2 cellular contexts compared by ENCODE assay signal in the genomic region with DNA sequence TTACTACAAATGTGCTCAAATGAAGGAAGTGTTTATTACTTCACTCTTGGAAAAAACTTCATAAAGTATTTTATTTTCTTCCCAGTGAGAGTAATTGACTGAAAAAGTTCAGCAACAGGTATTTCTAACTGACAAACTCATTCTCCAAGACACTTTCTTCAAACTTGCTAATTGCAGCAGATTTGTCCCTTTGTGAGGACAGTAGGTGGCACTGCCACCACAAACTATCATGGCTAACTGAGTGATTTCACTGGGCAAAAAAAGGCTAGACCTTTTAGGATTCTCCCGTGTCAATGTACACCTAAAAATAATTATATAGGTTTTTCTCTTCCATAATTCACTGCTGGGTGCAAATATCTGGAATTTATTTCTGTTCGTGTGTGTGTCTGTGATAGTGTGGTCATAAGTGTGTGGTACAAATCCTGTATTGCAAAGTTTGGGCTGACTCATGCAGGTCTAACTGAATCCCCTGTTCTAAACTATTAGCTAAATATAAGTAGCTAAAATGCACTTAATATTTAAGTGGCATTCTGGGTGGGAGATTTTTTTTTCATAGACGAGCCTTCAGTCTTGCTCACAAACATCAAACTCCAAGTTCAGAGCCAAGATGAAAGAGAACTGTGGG.
TF ChIP-seq lines count a peak whose summit lies in the region.

No MANE protein-coding gene starts in this region.

TF ChIP-seq in H1, 55 proteins besides CTCF, POLR2A, EP300 and RAD21:
- no peak for TF ChIP-seq BRCA1 (IDR thresholded peaks at IDR 0.05; ENCODE audit: low read depth, low read length)
- TF ChIP-seq RBBP5 (IDR thresholded peaks at IDR 0.05; ENCODE audit: borderline replicate concordance, low read depth, low read length), result no peak
- no peak for TF ChIP-seq EZH2 (IDR thresholded peaks at IDR 0.05; ENCODE audit: low read depth, low read length, severe bottlenecking)
- no peak for TF ChIP-seq HDAC6 (IDR thresholded peaks at IDR 0.05; ENCODE audit: low read depth, low read length)
- TF ChIP-seq TEAD4 (IDR thresholded peaks at IDR 0.05; ENCODE audit: low read depth, low read length), result no peak
- TF ChIP-seq BACH1 (IDR thresholded peaks at IDR 0.05; ENCODE audit: low read length), result no peak
- no peak for TF ChIP-seq PHF8 (conservative IDR thresholded peaks at IDR 0.05; ENCODE audit: low read depth, low read length)
- TF ChIP-seq SUZ12 (IDR thresholded peaks at IDR 0.05; ENCODE audit: low read length), result no peak
- no peak for TF ChIP-seq TAF1 (IDR thresholded peaks at IDR 0.05; ENCODE audit: low read depth, low read length)
- TF ChIP-seq RXRA (IDR thresholded peaks at IDR 0.05; ENCODE audit: insufficient read depth, low read depth, low read length), result no peak
- no peak for TF ChIP-seq GABPA (IDR thresholded peaks at IDR 0.05; ENCODE audit: borderline replicate concordance, insufficient read depth, low read length)
- TF ChIP-seq SAP30 (IDR thresholded peaks at IDR 0.05; ENCODE audit: insufficient read depth, insufficient replicate concordance, low read length), result no peak
- no peak for TF ChIP-seq SP2 (IDR thresholded peaks at IDR 0.05; ENCODE audit: low read length)
- TF ChIP-seq, protein P1, sequence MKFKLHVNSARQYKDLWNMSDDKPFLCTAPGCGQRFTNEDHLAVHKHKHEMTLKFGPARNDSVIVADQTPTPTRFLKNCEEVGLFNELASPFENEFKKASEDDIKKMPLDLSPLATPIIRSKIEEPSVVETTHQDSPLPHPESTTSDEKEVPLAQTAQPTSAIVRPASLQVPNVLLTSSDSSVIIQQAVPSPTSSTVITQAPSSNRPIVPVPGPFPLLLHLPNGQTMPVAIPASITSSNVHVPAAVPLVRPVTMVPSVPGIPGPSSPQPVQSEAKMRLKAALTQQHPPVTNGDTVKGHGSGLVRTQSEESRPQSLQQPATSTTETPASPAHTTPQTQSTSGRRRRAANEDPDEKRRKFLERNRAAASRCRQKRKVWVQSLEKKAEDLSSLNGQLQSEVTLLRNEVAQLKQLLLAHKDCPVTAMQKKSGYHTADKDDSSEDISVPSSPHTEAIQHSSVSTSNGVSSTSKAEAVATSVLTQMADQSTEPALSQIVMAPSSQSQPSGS (IDR thresholded peaks at IDR 0.05; ENCODE audit: low read length), result no peak
- no peak for TF ChIP-seq FOSL1 (IDR thresholded peaks at IDR 0.05; ENCODE audit: insufficient read depth, low read depth, low read length)
- no peak for TF ChIP-seq POU5F1 (IDR thresholded peaks at IDR 0.05; ENCODE audit: low read depth, low read length)

TF ChIP-seq in neural cell, 6 proteins besides CTCF, POLR2A, EP300 and RAD21:
- TF ChIP-seq EZH2 (IDR thresholded peaks at IDR 0.05; ENCODE audit: borderline replicate concordance, insufficient read depth, low read length, poor library complexity, severe bottlenecking), result no peak
- peak; percentile 82 for TF ChIP-seq SMC3 (conservative IDR thresholded peaks at IDR 0.05; ENCODE audit: poor library complexity)
